ENCODE assay signal across 1 cellular context in the genomic region with DNA sequence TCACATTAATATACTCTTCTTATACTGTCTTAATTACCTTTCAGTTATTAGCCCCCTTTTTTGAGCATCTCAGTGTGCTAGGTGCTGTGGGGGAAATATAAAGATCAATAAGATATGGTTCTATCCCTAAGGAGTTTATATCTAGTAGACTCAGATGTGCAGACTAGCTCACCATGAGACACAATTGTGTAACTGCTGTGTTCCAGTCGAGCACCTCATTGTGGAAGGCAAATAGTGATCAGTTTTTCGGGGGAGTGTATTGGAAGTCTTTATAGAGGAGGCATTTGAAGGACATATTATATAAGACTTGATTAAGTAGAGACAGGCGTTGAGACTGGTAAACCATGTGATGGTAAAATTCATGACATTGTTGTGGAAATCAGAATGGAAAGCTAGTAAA.
TF ChIP-seq lines count a peak whose summit lies in the region.

No MANE protein-coding gene starts in this region.

TF ChIP-seq in A549, 52 proteins besides CTCF, POLR2A, EP300 and RAD21 (continued from another document):
- TF ChIP-seq HDAC2 (IDR thresholded peaks at IDR 0.05): no peak
